In genomic region chr13:71536201-71536600, GRCh38 we compare ENCODE assay signal across 25 cellular contexts.
"Had no signal": no experiment of that assay in that cellular context is flagged by ENCODE, and none has a peak within 500 bp of the region (broad histone marks: within the 10 kb centered on the region; RNA-seq: fewer than 3 reads in every experiment).

No MANE protein-coding gene starts in this region.

- H3K4me1 ChIP-seq: colonic mucosa, esophagus muscularis mucosa, esophagus squamous epithelium, foreskin keratinocyte, gastrocnemius medialis, gastroesophageal sphincter, heart left ventricle, heart right ventricle had no signal

- H3K4me3 Mint-ChIP-seq: dendritic cell treated with granulocyte-macrophage colony-stimulating factor and Interleukin-4, amounts not matched to agents 40 ng/mL and 50 ng/mL, for 4 days; effector memory CD8-positive, alpha-beta T cell; endodermal cell had no signal

- H3K9me3 Mint-ChIP-seq: dendritic cell treated with granulocyte-macrophage colony-stimulating factor and Interleukin-4, amounts not matched to agents 40 ng/mL and 50 ng/mL, for 4 days; endodermal cell had no signal

- H3K36me3 ChIP-seq: colonic mucosa, esophagus muscularis mucosa, esophagus squamous epithelium, gastrocnemius medialis, gastroesophageal sphincter, heart left ventricle, heart right ventricle had no signal

- FAIRE-seq: endothelial cell of umbilical vein had no signal

- H3K27ac ChIP-seq: colonic mucosa, coronary artery, dorsolateral prefrontal cortex, epithelial cell of prostate, esophagus muscularis mucosa, esophagus squamous epithelium, foreskin keratinocyte, gastrocnemius medialis, gastroesophageal sphincter, heart left ventricle, heart right ventricle had no signal

- H3K27ac Mint-ChIP-seq: dendritic cell treated with granulocyte-macrophage colony-stimulating factor and Interleukin-4, amounts not matched to agents 40 ng/mL and 50 ng/mL, for 4 days; effector memory CD8-positive, alpha-beta T cell; endodermal cell had no signal

- DNase-seq: colonic mucosa; cortex of kidney; dermis blood vessel endothelial cell; dorsolateral prefrontal cortex; effector CD4-positive, alpha-beta T cell; effector CD8-positive, alpha-beta T cell; effector memory CD4-positive, alpha-beta T cell; effector memory CD8-positive, alpha-beta T cell; endodermal cell; esophagus squamous epithelium; foreskin fibroblast; foreskin melanocyte; gastrocnemius medialis; glutamatergic neuron; head of caudate nucleus; heart left ventricle; heart right ventricle had no signal

- H3K9me3 ChIP-seq: colonic mucosa, esophagus muscularis mucosa, esophagus squamous epithelium, gastrocnemius medialis, gastroesophageal sphincter, heart left ventricle, heart right ventricle had no signal

- H3K27me3 ChIP-seq: colonic mucosa, dorsolateral prefrontal cortex, esophagus muscularis mucosa, esophagus squamous epithelium, foreskin keratinocyte, gastrocnemius medialis, gastroesophageal sphincter, heart left ventricle, heart right ventricle had no signal

- H3K4me1 Mint-ChIP-seq: endodermal cell had no signal

- H3K4me3 ChIP-seq: colonic mucosa, coronary artery, dorsolateral prefrontal cortex, esophagus muscularis mucosa, esophagus squamous epithelium, gastrocnemius medialis, gastroesophageal sphincter, heart left ventricle, heart right ventricle had no signal

- ATAC-seq: effector memory CD8-positive, alpha-beta T cell; esophagus mucosa; foreskin keratinocyte; gastrocnemius medialis; gastroesophageal sphincter; heart left ventricle; heart right ventricle had no signal

- H3K27me3 Mint-ChIP-seq: dendritic cell treated with granulocyte-macrophage colony-stimulating factor and Interleukin-4, amounts not matched to agents 40 ng/mL and 50 ng/mL, for 4 days; effector memory CD8-positive, alpha-beta T cell had no signal
